ENCODE assay signal across 8 cellular contexts in the genomic region with DNA sequence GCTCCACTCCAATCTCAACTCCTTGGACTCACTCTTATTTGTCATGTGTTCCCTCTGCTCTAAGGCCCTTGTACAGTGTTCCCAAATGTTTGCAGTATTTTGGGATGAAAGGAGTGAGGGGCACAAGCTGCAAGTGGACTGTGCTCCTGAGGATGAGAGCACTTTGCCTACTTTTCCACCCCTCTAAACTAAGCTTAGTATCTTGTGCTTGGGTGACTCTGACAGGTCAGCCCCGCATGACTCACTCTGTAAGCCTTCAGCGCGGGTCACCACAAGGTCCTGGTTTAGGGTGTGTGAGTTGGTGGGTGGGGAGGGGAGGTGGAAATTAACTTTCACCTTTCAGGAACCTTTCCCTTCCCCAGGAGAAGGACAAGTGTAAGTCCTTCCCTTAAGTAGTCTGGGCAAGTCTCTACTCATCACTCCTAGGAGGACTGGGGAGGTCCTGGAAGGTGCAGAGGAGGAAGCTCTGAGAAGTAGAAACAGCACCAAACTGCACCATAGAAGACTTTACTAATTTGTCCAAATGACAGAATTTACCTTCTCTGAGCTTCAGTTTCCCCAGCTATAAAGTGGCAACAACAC.
DNase-seq lines count a peak whose midpoint lies in the region; ATAC-seq lines count a peak whose summit lies in the region.

No MANE protein-coding gene starts in this region.

- intact Hi-C loops in sciatic nerve (cut with DNase I), result no loop called here

- ATAC-seq in esophagus mucosa, result peak; percentile 89
- ATAC-seq in sciatic nerve, result peak; percentile 57
- ATAC-seq in GM21825 (IDR thresholded peaks at IDR 0.05; ENCODE audit: unreplicated experiment), result no peak

- peak; percentile 80 for DNase-seq in HCEC 1CT
- DNase-seq in RKO (ENCODE audit: low spot score), result peak; percentile 65
- no peak for DNase-seq in sciatic nerve (ENCODE audit: low spot score)
- DNase-seq in NCI-H2196 (lab: John Stamatoyannopoulos, UW; ENCODE audit: unreplicated experiment), result no peak
- DNase-seq in NCI-H69 (lab: John Stamatoyannopoulos, UW), result no peak
- DNase-seq in inferior parietal cortex (ENCODE audit: extremely low spot score), result no peak

Comparison
In these comparisons a context has a peak if more than half of its experiments do, and no peak if none do; other contexts are left out.
1. DNase-seq: peak in HCEC 1CT (single experiment) and RKO (single experiment); none in sciatic nerve (single experiment), NCI-H2196 (single experiment), NCI-H69 (single experiment) and inferior parietal cortex (single experiment).